Comparison of ENCODE assay signal across 10 cellular contexts in genomic region chr17:64572682-64573154, GRCh38.
DNase-seq lines count a peak whose midpoint lies in the region; ATAC-seq, FAIRE-seq and TF ChIP-seq lines count a peak whose summit lies in the region.
"Had no signal": no experiment of that assay in that cellular context is flagged by ENCODE, and none has a peak within 500 bp of the region (broad histone marks: within the 10 kb centered on the region; RNA-seq: fewer than 3 reads in every experiment).

No MANE protein-coding gene starts in this region.

- H3K27ac ChIP-seq in CD4-positive, alpha-beta T cell (ENCODE audit: low read depth, low read length) = no peak overlapping the region
- no peak overlapping the region for H3K27ac ChIP-seq in HepG2 (ENCODE audit: extremely low read length, insufficient read depth, low read length)
- no peak overlapping the region for H3K27ac ChIP-seq in pancreas

- WGBS in HepG2 (ENCODE audit: low lambda C conversion rate) = 91% methylated on average over 3 of the region's 3 CpGs
- 68 to 82% methylated on average over 3 of the region's 3 CpGs for WGBS in pancreas, 2 donors

- POLR2A ChIA-PET in CD4-positive, alpha-beta T cell (lab: Charles Lee) = interaction anchor here (1.5 kb wide), 1 partner anchor 66 kb away, joined by 5 read pairs; the partner anchor contains the start of genes CEP95 and DDX5
- POLR2A ChIA-PET in HepG2 (lab: Yijun Ruan, JAX) = interaction anchor here (0.6 kb wide), 1 partner anchor 66 kb away, joined by 3 read pairs; the partner anchor contains the start of gene CEP95

- H3K27ac Mint-ChIP-seq in CD4-positive, alpha-beta T cell = peak overlapping the region; percentile 82

- H3K36me3 Mint-ChIP-seq in CD4-positive, alpha-beta T cell (ENCODE audit: low read depth) = peaks cover 67% of the 10 kb centered on the region

- H3K36me3 ChIP-seq in HepG2 (replicated peaks in 1 of 2; ENCODE audit: control insufficient read depth in 1 of 2, insufficient read depth in 2 of 2, low read length in 2 of 2) = peaks cover 9% of the 10 kb centered on the region in 2 experiments; a peak in 4 of 5 replicates
- peaks cover 0 to 10% (median 3%) of the 10 kb centered on the region in 3 donors for H3K36me3 ChIP-seq in pancreas

- H3K4me1 Mint-ChIP-seq in CD4-positive, alpha-beta T cell (ENCODE audit: low read depth) = peaks cover 17% of the 10 kb centered on the region

- no peaks in the 10 kb centered on the region for H4K20me1 ChIP-seq in HepG2 (ENCODE audit: insufficient read depth, low read length)

- DNase-seq in CD4-positive, alpha-beta T cell = no peak
- DNase-seq in HTR-8/SVneo (ENCODE audit: insufficient read length, low spot score) = peak; percentile 45
- DNase-seq in amniotic stem cell (lab: John Stamatoyannopoulos, UW) = peak; percentile 5
- peak; percentile 5 for DNase-seq in HepG2 (ENCODE audit: low spot score)
- no peak for DNase-seq in pancreas
- DNase-seq in effector CD8-positive, alpha-beta T cell (lab: John Stamatoyannopoulos, UW) = no peak
- no peak for DNase-seq in HK-2 (ENCODE audit: unreplicated experiment)
- DNase-seq in DMS 273 treated with DMSO at 0.1 percent for 48 hours (lab: John Stamatoyannopoulos, UW) = no peak
- DNase-seq: activated effector memory CD4-positive, alpha-beta T cell treated with Interleukin-2 at 50 U/mL for 16 hours had no signal

- TF ChIP-seq POLR2A in HepG2 (IDR thresholded peaks at IDR 0.05; ENCODE audit: insufficient read depth in 1 of 2, low read depth in 2 of 2, low read length in 2 of 2) = no peak

- TF ChIP-seq EP300 in HepG2 (IDR thresholded peaks at IDR 0.05; ENCODE audit: low read depth in 2 of 2, low read length in 2 of 2) = no peak
- no peak for TF ChIP-seq EP300 in HepG2 (CRISPR knock-in tag; IDR thresholded peaks at IDR 0.05; ENCODE audit: borderline replicate concordance)

- H3K27me3 ChIP-seq in CD4-positive, alpha-beta T cell (ENCODE audit: control insufficient read depth, insufficient read depth, low read length) = no peaks in the 10 kb centered on the region
- no peaks in the 10 kb centered on the region for H3K27me3 ChIP-seq in HepG2 (ENCODE audit: control insufficient read depth in 1 of 2, insufficient read depth in 2 of 2, low read length in 2 of 2)
- no peaks in the 10 kb centered on the region for H3K27me3 ChIP-seq in pancreas

- H3K9ac ChIP-seq in HepG2 (ENCODE audit: insufficient read depth, low read depth, low read length) = no peak overlapping the region

- H3K79me2 ChIP-seq in HepG2 (ENCODE audit: insufficient read depth, low read length) = no peaks in the 10 kb centered on the region

- H3K27me3 Mint-ChIP-seq in CD4-positive, alpha-beta T cell = no peaks in the 10 kb centered on the region

- H2AFZ ChIP-seq in HepG2 (ENCODE audit: low read length) = no peak overlapping the region

- no TSS peak for BruUV-seq in HepG2 (replicated peaks; lab: Mats Ljungman, UMichigan)

- TF ChIP-seq RAD21 in HepG2 (CRISPR knock-in tag; IDR thresholded peaks at IDR 0.05) = no peak

- intact Hi-C loops in CD4-positive, alpha-beta T cell (cut with DNase I, micrococcal nuclease) = loop anchor here (5.0 kb wide), 2 partner anchors 75 to 165 kb away; no protein-coding TSS in a partner anchor
- intact Hi-C loops in HepG2 (cut with micrococcal nuclease; ENCODE audit: unreplicated experiment) (no loop called here), pancreas (cut with DNase I) (no loop called here)

- H3K4me3 Mint-ChIP-seq in CD4-positive, alpha-beta T cell = no peak overlapping the region

- H3K9me3 ChIP-seq in CD4-positive, alpha-beta T cell (ENCODE audit: control insufficient read depth, low read length) = no peaks in the 10 kb centered on the region
- H3K9me3 ChIP-seq in HepG2 (ENCODE audit: low read length) = no peaks in the 10 kb centered on the region
- H3K9me3 ChIP-seq in pancreas = no peaks in the 10 kb centered on the region

- TF ChIP-seq CTCF in CD4-positive, alpha-beta T cell (IDR thresholded peaks at IDR 0.05) = no peak
- no peak for TF ChIP-seq CTCF in HepG2 (CRISPR knock-in tag; IDR thresholded peaks at IDR 0.05)
- TF ChIP-seq CTCF in pancreas (IDR thresholded peaks at IDR 0.05) = no peak

- peak; percentile 79 for ATAC-seq in CD4-positive, alpha-beta T cell (ENCODE audit: poor library complexity)
- ATAC-seq in HepG2 (no peak), pancreas (no peak)

- FAIRE-seq in HTR-8/SVneo (lab: Jason Lieb, UNC) (no peak), HepG2 (lab: Jason Lieb, UNC) (no peak), pancreas (lab: Jason Lieb, UNC) (no peak)
- FAIRE-seq: H1 had no signal

- CTCF ChIA-PET in CD4-positive, alpha-beta T cell (lab: Charles Lee) = no interaction called here
- CTCF ChIA-PET in HepG2 (lab: Yijun Ruan, JAX; ENCODE audit: low intra/inter-chr PET ratio, low total read pairs) = no interaction called here

- no peaks in the 10 kb centered on the region for H3K9me3 Mint-ChIP-seq in CD4-positive, alpha-beta T cell

- in situ Hi-C loops in HepG2 (cut with HindIII; ENCODE audit: extremely low pct_ligation_motif_present, low pct_unique_long_range_greater_than_20kb) = no loop called here

- H3K4me1 ChIP-seq in HepG2 (ENCODE audit: insufficient read depth, low read length) (no peaks in the 10 kb centered on the region), pancreas (no peaks in the 10 kb centered on the region)

- H3K4me2 ChIP-seq in HepG2 (ENCODE audit: low read depth, low read length) = no peak overlapping the region

- H3K4me3 ChIP-seq in HepG2 (replicated peaks in 1 of 3; ENCODE audit: insufficient read depth in 1 of 3, low read depth in 2 of 3, low read length in 3 of 3) (no peak overlapping the region), pancreas (no peak overlapping the region)

TF ChIP-seq in HepG2, 621 proteins besides CTCF, POLR2A, EP300 and RAD21:
- no peak for TF ChIP-seq ZNF747 (CRISPR knock-in tag; IDR thresholded peaks at IDR 0.05; ENCODE audit: borderline replicate concordance)
- no peak for TF ChIP-seq ARID2 (CRISPR knock-in tag; IDR thresholded peaks at IDR 0.05; ENCODE audit: borderline replicate concordance)
- no peak for TF ChIP-seq GATAD1 (CRISPR knock-in tag; IDR thresholded peaks at IDR 0.05)
- TF ChIP-seq MLXIP (CRISPR knock-in tag; IDR thresholded peaks at IDR 0.05; ENCODE audit: borderline replicate concordance) = no peak
- TF ChIP-seq ZNF556 (CRISPR knock-in tag; IDR thresholded peaks at IDR 0.05; ENCODE audit: borderline replicate concordance) = no peak
- TF ChIP-seq NFIB (CRISPR knock-in tag; IDR thresholded peaks at IDR 0.05; ENCODE audit: borderline replicate concordance) = no peak
- no peak for TF ChIP-seq DR1 (CRISPR knock-in tag; IDR thresholded peaks at IDR 0.05)
- no peak for TF ChIP-seq PAF1 (CRISPR knock-in tag; IDR thresholded peaks at IDR 0.05)
- TF ChIP-seq SP4 (CRISPR knock-in tag; IDR thresholded peaks at IDR 0.05) = no peak
- TF ChIP-seq ZNF205 (CRISPR knock-in tag; IDR thresholded peaks at IDR 0.05) = no peak
- TF ChIP-seq ZNF333 (CRISPR knock-in tag; IDR thresholded peaks at IDR 0.05; ENCODE audit: borderline replicate concordance) = no peak
- no peak for TF ChIP-seq KLF6 (CRISPR knock-in tag; IDR thresholded peaks at IDR 0.05)
- no peak for TF ChIP-seq ZNF749 (CRISPR knock-in tag; IDR thresholded peaks at IDR 0.05; ENCODE audit: borderline replicate concordance)
- no peak for TF ChIP-seq HMG20B (CRISPR knock-in tag; conservative IDR thresholded peaks at IDR 0.05)
- no peak for TF ChIP-seq ATF3 (CRISPR knock-in tag; IDR thresholded peaks at IDR 0.05)
- TF ChIP-seq RARG (CRISPR knock-in tag; IDR thresholded peaks at IDR 0.05; ENCODE audit: low read depth) = no peak

Comparison
In these comparisons a context has a peak if more than half of its experiments do, and no peak if none do; other contexts are left out.
1. DNase-seq: peak in HTR-8/SVneo (single experiment), amniotic stem cell (single experiment) and HepG2 (single experiment); none in CD4-positive, alpha-beta T cell (0 of 10), pancreas (0 of 6), effector CD8-positive, alpha-beta T cell (single experiment), HK-2 (single experiment) and DMS 273 treated with DMSO at 0.1 percent for 48 hours (single experiment).
2. intact Hi-C loops: an anchor here in CD4-positive, alpha-beta T cell (5.0 kb wide); none called in HepG2 and pancreas.